In the genomic region with DNA sequence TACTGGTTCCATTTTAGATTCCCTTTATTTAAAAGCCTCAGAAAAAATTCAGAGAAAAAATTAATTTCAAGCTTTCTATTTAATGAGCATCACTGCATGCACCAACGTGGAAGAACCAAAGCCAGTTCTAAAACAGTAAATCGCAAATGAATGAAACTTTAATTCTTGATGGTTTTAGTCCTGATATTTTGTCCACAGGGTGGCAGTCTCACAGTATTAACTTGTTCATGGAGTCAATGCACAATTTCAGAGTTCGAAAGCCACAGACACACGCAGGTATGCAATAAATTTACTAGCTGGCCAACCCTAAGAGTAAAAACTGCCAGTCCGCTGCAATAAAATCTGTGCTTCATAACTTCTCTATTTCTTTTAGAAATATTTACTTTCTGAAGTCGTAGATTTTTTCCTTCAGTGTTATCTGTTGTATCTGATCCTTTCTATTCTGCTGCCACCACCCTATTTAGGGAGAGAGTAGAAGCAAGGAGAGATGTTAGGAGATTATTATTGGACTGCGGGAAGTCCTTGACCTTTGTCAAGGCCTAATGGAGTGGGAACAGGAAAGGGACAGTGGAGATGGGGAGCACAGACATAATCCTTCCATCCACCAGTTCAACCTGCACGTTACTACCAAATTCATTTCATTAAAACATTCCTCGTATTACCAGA, we compare ENCODE assay signal across 8 cellular contexts. TPM values are rescaled to one million over a fixed set of nuclear protein-coding genes. Genes with fewer than 3 reads are reported as not detected.
DNase-seq lines count a peak whose midpoint lies in the region; ATAC-seq, FAIRE-seq and TF ChIP-seq lines count a peak whose summit lies in the region.

No MANE protein-coding gene starts in this region.

- CTCF ChIA-PET in IMR-90 (lab: Yijun Ruan, JAX) = interaction anchor here (0.5 to 1.5 kb wide), 6 partner anchors 13 to 1613 kb away, joined by 3 to 7 read pairs (median 4); no protein-coding TSS in a partner anchor
- CTCF ChIA-PET in H1 (lab: Charles Lee; ENCODE audit: partially characterized antibody) = interaction anchor here (0.6 to 2.4 kb wide), 29 partner anchors 9 to 1085 kb away, joined by 3 to 9 read pairs (median 4); a partner anchor contains a TSS

- H4K5ac ChIP-seq in IMR-90 (ENCODE audit: low read depth, low read length) (no peak overlapping the region), H1 (ENCODE audit: insufficient read length, low read depth, low read length) (no peak overlapping the region)

- H3K27me3 ChIP-seq in IMR-90 (ENCODE audit: control insufficient read depth, insufficient read depth, low read length) (no peaks in the 10 kb centered on the region), H1 (replicated peaks in 1 of 4; ENCODE audit: control insufficient read depth in 3 of 4, extremely low read depth in 1 of 4, insufficient read depth in 3 of 4, low read length in 3 of 4) (no peaks in the 10 kb centered on the region), mucosa of rectum (ENCODE audit: control insufficient read depth in 2 of 2, insufficient read depth in 2 of 2, low read length in 2 of 2) (no peaks in the 10 kb centered on the region)

- H3K23ac ChIP-seq in IMR-90 (ENCODE audit: low read depth, low read length) = no peak overlapping the region
- no peak overlapping the region for H3K23ac ChIP-seq in H1 (ENCODE audit: insufficient read length)

- H2BK20ac ChIP-seq in IMR-90 (ENCODE audit: low read depth, low read length) (no peak overlapping the region), H1 (ENCODE audit: low read length) (no peak overlapping the region)

- peak; percentile 26 for DNase-seq in activated CD8-positive, alpha-beta memory T cell treated with anti-CD3 and anti-CD28 coated beads, Interleukin-2, amount 50 U/mL, for 1 hour (ENCODE audit: extremely low read depth)
- DNase-seq in activated CD8-positive, alpha-beta memory T cell treated with anti-CD3 and anti-CD28 coated beads, Interleukin-2, amount 50 U/mL, for 48 hours = no peak
- DNase-seq in IMR-90 (peak; percentile 64), T-helper 1 cell (peak in 4 of 5 donors; percentile 6 to 63 (median 22)), H1 (ENCODE audit: low read depth in 1 of 2, low spot score in 2 of 2) (no peak)

- H3K9me1 ChIP-seq in IMR-90 (ENCODE audit: insufficient read depth, low read length) = peaks cover 17% of the 10 kb centered on the region

- no peak overlapping the region for H2BK15ac ChIP-seq in IMR-90 (ENCODE audit: low read depth, low read length)
- H2BK15ac ChIP-seq in H1 (ENCODE audit: low read length) = no peak overlapping the region

- dilution Hi-C loops in IMR-90 (cut with HindIII; ENCODE audit: low sequenced_read_pairs, unreplicated experiment) = no loop called here

- peaks cover under 1% of the 10 kb centered on the region; the same call in 1 of the 2 replicates for H3K23me2 ChIP-seq in H1 (ENCODE audit: low read depth, low read length)

- H3K9ac ChIP-seq in IMR-90 (ENCODE audit: low read depth, low read length) (no peak overlapping the region), H1 (replicated peaks in 1 of 4; ENCODE audit: extremely low read depth in 1 of 4, low read depth in 3 of 4, low read length in 3 of 4) (no peak overlapping the region), mucosa of rectum (ENCODE audit: low read depth in 1 of 2, low read length in 2 of 2) (peak overlapping the region in 1 of 2 donors; percentile 24)

- TF ChIP-seq RAD21 in IMR-90 (IDR thresholded peaks at IDR 0.05; ENCODE audit: low read length) (peak; percentile 40), H1 (IDR thresholded peaks at IDR 0.05 in 1 of 2, conservative IDR thresholded peaks at IDR 0.05 in 1 of 2; ENCODE audit: low read depth in 2 of 2, low read length in 2 of 2) (peak; percentile 16 to 40; a peak in 2 of 4 replicates)

- H4K8ac ChIP-seq in IMR-90 (ENCODE audit: low read depth in 2 of 2, low read length in 2 of 2) (no peak overlapping the region), H1 (ENCODE audit: extremely low read depth, insufficient read depth, low read length) (no peak overlapping the region)

- H3K79me2 ChIP-seq in H1 (ENCODE audit: control insufficient read depth in 1 of 2, insufficient read depth in 2 of 2, low read length in 2 of 2) = peaks cover 0 to 31% of the 10 kb centered on the region in 2 experiments; a peak in 2 of 4 replicates

- POLR2A ChIA-PET in IMR-90 (lab: Charles Lee; ENCODE audit: unreplicated experiment) = no interaction called here
- POLR2A ChIA-PET in H1 (lab: Charles Lee; ENCODE audit: partially characterized antibody) = interaction anchor here (0.8 to 1.7 kb wide), 3 partner anchors 51 to 265 kb away, joined by 3 to 4 read pairs (median 3); a partner anchor contains a TSS

- TF ChIP-seq CTCF in IMR-90 (conservative IDR thresholded peaks at IDR 0.05; ENCODE audit: low read depth, low read length) = peak; percentile 53
- TF ChIP-seq CTCF in H1 (IDR thresholded peaks at IDR 0.05; ENCODE audit: control extremely low read depth in 1 of 3, insufficient read depth in 1 of 3, low read depth in 1 of 3, low read length in 3 of 3) = peak in 2 of 3 experiments; percentile 42 to 49; a peak in 3 of 4 replicates

- H2BK120ac ChIP-seq in IMR-90 (ENCODE audit: low read depth, low read length) = no peak overlapping the region
- no peak overlapping the region for H2BK120ac ChIP-seq in H1 (replicated peaks; ENCODE audit: low read depth, low read length)

- no peak overlapping the region for H3K4ac ChIP-seq in IMR-90 (ENCODE audit: low read depth, low read length)
- H3K4ac ChIP-seq in H1 (replicated peaks; ENCODE audit: insufficient read length, low read depth, low read length) = no peak overlapping the region

- peak overlapping the region; percentile 25; the same call in 1 of the 2 replicates for H2AK5ac ChIP-seq in IMR-90 (ENCODE audit: low read depth, low read length)
- no peak overlapping the region for H2AK5ac ChIP-seq in H1 (ENCODE audit: low read depth, low read length)

- H4K20me1 ChIP-seq in IMR-90 (ENCODE audit: insufficient read depth, low read length) (peaks cover 70% of the 10 kb centered on the region), H1 (replicated peaks in 1 of 2; ENCODE audit: control insufficient read depth in 1 of 2, insufficient read depth in 2 of 2, low read length in 2 of 2) (peaks cover 0 to 3% of the 10 kb centered on the region in 2 experiments)

- no peak overlapping the region for H2AK9ac ChIP-seq in IMR-90 (replicated peaks; ENCODE audit: low read depth, low read length, poor library complexity)

- H3K79me1 ChIP-seq in IMR-90 (ENCODE audit: low read depth in 1 of 2, low read length in 2 of 2) = peaks cover 7 to 64% of the 10 kb centered on the region in 2 experiments
- no peaks in the 10 kb centered on the region; the same call in 1 of the 2 replicates for H3K79me1 ChIP-seq in H1 (ENCODE audit: low read depth, low read length)

- H4K91ac ChIP-seq in IMR-90 (ENCODE audit: insufficient read depth, low read depth, low read length) (no peak overlapping the region), H1 (replicated peaks; ENCODE audit: insufficient read length, low read length) (no peak overlapping the region)

- no TSS peak for BruUV-seq in IMR-90 (replicated peaks; lab: Mats Ljungman, UMichigan)

- H3K36me3 ChIP-seq in IMR-90 (ENCODE audit: control insufficient read depth, insufficient read depth, low read length) (peaks cover 2% of the 10 kb centered on the region; the same call in 1 of the 2 replicates), H1 (ENCODE audit: control insufficient read depth in 2 of 4, insufficient read depth in 4 of 4, low read length in 3 of 4) (no peaks in the 10 kb centered on the region), mucosa of rectum (ENCODE audit: control insufficient read depth in 2 of 2, insufficient read depth in 2 of 2, low read length in 2 of 2) (peaks cover 0 to 2% of the 10 kb centered on the region in 2 donors)

- H2BK5ac ChIP-seq in IMR-90 (ENCODE audit: low read depth, low read length, poor library complexity, severe bottlenecking) (peak overlapping the region; percentile 22), H1 (ENCODE audit: low read depth, low read length) (no peak overlapping the region)

- FAIRE-seq in H1 (lab: Jason Lieb, UNC) = no peak

- TF ChIP-seq POLR2A in IMR-90 (IDR thresholded peaks at IDR 0.05; ENCODE audit: low read depth, low read length) (no peak), H1 (IDR thresholded peaks at IDR 0.05; ENCODE audit: control extremely low read depth in 1 of 2, low read depth in 2 of 2, low read length in 2 of 2) (no peak)

- H2BK12ac ChIP-seq in H1 (ENCODE audit: low read depth, low read length) = no peak overlapping the region

- in situ Hi-C loops in IMR-90 (cut with MboI; ENCODE audit: low sequenced_read_pairs) = loop anchor here (10.0 kb wide), 1 partner anchor 270 kb away; a partner anchor contains a TSS

- H3K4me3 ChIP-seq in IMR-90 (ENCODE audit: insufficient read depth, low read depth, low read length) (no peak overlapping the region), H1 (ENCODE audit: extremely low read depth in 1 of 4, insufficient read depth in 2 of 4, low read depth in 3 of 4, low read length in 4 of 4) (no peak overlapping the region), mucosa of rectum (ENCODE audit: low read length in 2 of 2) (no peak overlapping the region)

- H3K18ac ChIP-seq in IMR-90 (ENCODE audit: low read depth, low read length) = no peak overlapping the region
- no peak overlapping the region for H3K18ac ChIP-seq in H1 (ENCODE audit: extremely low read depth, low read length)

- H3K56ac ChIP-seq in IMR-90 (ENCODE audit: extremely low read depth, insufficient read depth, low read length) (no peak overlapping the region), H1 (replicated peaks; ENCODE audit: insufficient read length, low read depth, low read length) (no peak overlapping the region)

- WGBS in IMR-90 (ENCODE audit: extremely low coverage in 2 of 2, insufficient read length in 1 of 2), 2 experiments = 65 to 100% methylated on average over 2 to 4 of the region's 9 CpGs
- 88 to 100% methylated on average over 2 to 9 of the region's 9 CpGs for WGBS in H1 (ENCODE audit: extremely low coverage in 1 of 2, insufficient coverage in 1 of 2, insufficient read length in 1 of 2, insufficient replicate concordance in 2 of 2, low coverage in 1 of 2, low lambda C conversion rate in 2 of 2, missing lambda C conversion rate in 1 of 2), 2 experiments

- H3K4me1 ChIP-seq in IMR-90 (ENCODE audit: control insufficient read depth, insufficient read depth, low read length) = peaks cover 14% of the 10 kb centered on the region
- peaks cover 0 to 3% (median 2%) of the 10 kb centered on the region in 4 experiments; a peak in 2 of 7 replicates for H3K4me1 ChIP-seq in H1 (replicated peaks in 1 of 4; ENCODE audit: control insufficient read depth in 3 of 4, insufficient read depth in 4 of 4, low read length in 3 of 4)
- H3K4me1 ChIP-seq in mucosa of rectum (ENCODE audit: control insufficient read depth in 2 of 2, insufficient read depth in 2 of 2, low read length in 2 of 2) = peaks cover 16 to 46% of the 10 kb centered on the region in 2 donors

- H3K14ac ChIP-seq in IMR-90 (replicated peaks; ENCODE audit: low read depth, low read length) (no peak overlapping the region), H1 (ENCODE audit: insufficient read length) (no peak overlapping the region)

- H2AFZ ChIP-seq in IMR-90 (replicated peaks; ENCODE audit: low read length, poor library complexity) (no peak overlapping the region), H1 (ENCODE audit: low read length) (no peak overlapping the region)

- no peak overlapping the region for H3K27ac ChIP-seq in IMR-90 (ENCODE audit: insufficient read depth, low read length)
- no peak overlapping the region for H3K27ac ChIP-seq in H1 (ENCODE audit: low read depth, low read length)
- H3K27ac ChIP-seq in mucosa of rectum (ENCODE audit: low read depth in 2 of 2, low read length in 2 of 2) = peak overlapping the region; percentile 11 to 71

- intact Hi-C loops in IMR-90 (cut with micrococcal nuclease) = loop anchor here (5.0 to 10.0 kb wide), 2 partner anchors 67 to 280 kb away; a partner anchor contains a TSS

- no peak for TF ChIP-seq EP300 in H1 (IDR thresholded peaks at IDR 0.05; ENCODE audit: borderline replicate concordance in 1 of 2, low read depth in 2 of 2, low read length in 2 of 2)

- peak overlapping the region; percentile 74 for H3K4me2 ChIP-seq in IMR-90 (ENCODE audit: low read depth, low read length)
- H3K4me2 ChIP-seq in H1 (ENCODE audit: insufficient read depth in 1 of 2, low read depth in 2 of 2, low read length in 2 of 2) = no peak overlapping the region

- H3K9me3 ChIP-seq in IMR-90 (ENCODE audit: control insufficient read depth, insufficient read depth, low read length) (no peaks in the 10 kb centered on the region), H1 (ENCODE audit: insufficient read depth in 2 of 2, low read depth in 1 of 2, low read length in 1 of 2) (no peaks in the 10 kb centered on the region), mucosa of rectum (ENCODE audit: control insufficient read depth in 2 of 2, low read length in 2 of 2) (no peaks in the 10 kb centered on the region)

- ATAC-seq in IMR-90 (ENCODE audit: low read depth) = peak; percentile 45
- ATAC-seq in HG02973 (IDR thresholded peaks at IDR 0.05; ENCODE audit: unreplicated experiment) = no peak
- ATAC-seq in HG03457 (IDR thresholded peaks at IDR 0.05; ENCODE audit: unreplicated experiment) = no peak

RNA-seq across cellular contexts. Expression of a gene that starts 7.0 kb away (rescaled TPM):
- total RNA-seq in IMR-90 (2012; rRNA removed) = 4.3 and 11.4 TPM in 2 replicates
- polyA plus RNA-seq in IMR-90 (2012; rRNA removed) (9.6 and 11.0 TPM in 2 replicates), H1 (2011; rRNA removed) (1.7 and 3.0 TPM in 2 replicates)
- 1.1 and 1.7 TPM in 2 replicates for polyA plus RNA-seq in IMR-90 (2012; cell fraction: cytosol; rRNA removed)
- 0.85 and 6.2 TPM in 2 replicates for polyA plus RNA-seq in IMR-90 (2012; cell fraction: nucleus; rRNA removed; ENCODE audit: low replicate concordance)
- 10.0 and 10.5 TPM in 2 replicates for total RNA-seq in H1 (2021; fragmentation: NEBNext Ultra II Directional; extraction: Animal tissue kit (Norgen Biotek cat#: 25700))
- polyA plus RNA-seq in H1 (2011; cell fraction: cytosol; rRNA removed) = 7.1 TPM
- polyA plus RNA-seq in H1 (2011; cell fraction: nucleus; rRNA removed) = 1.3 TPM
- polyA plus RNA-seq in H1 (2012, experiment 1 of 2) = 7.7 to 12.1 TPM (median 8.1 TPM) in 4 replicates
- 1.6 TPM for polyA plus RNA-seq in H1 (2012, experiment 2 of 2)
- 16.6 TPM for polyA plus RNA-seq in H1 (2013, experiment 1 of 2)
- polyA plus RNA-seq in H1 (2013, experiment 2 of 2) = 16.2 TPM
- polyA minus RNA-seq in H1 (2011; rRNA and poly(A)+ RNA removed) = 1.4 and 1.5 TPM in 2 replicates
- 3.6 TPM for polyA minus RNA-seq in H1 (2011; cell fraction: cytosol; rRNA and poly(A)+ RNA removed)
- 3.6 TPM for polyA minus RNA-seq in H1 (2011; cell fraction: nucleus; rRNA and poly(A)+ RNA removed)

RNA-seq across cellular contexts. Expression of a gene that starts 35.2 kb away (rescaled TPM):
- total RNA-seq in IMR-90 (2012; rRNA removed) = 27.6 and 36.9 TPM in 2 replicates
- polyA plus RNA-seq in IMR-90 (2012; rRNA removed) (23.7 and 25.4 TPM in 2 replicates), H1 (2011; rRNA removed) (5.3 and 5.6 TPM in 2 replicates)
- polyA plus RNA-seq in IMR-90 (2012; cell fraction: cytosol; rRNA removed) = 11.7 and 15.9 TPM in 2 replicates
- 10.8 and 27.3 TPM in 2 replicates for polyA plus RNA-seq in IMR-90 (2012; cell fraction: nucleus; rRNA removed; ENCODE audit: low replicate concordance)
- total RNA-seq in H1 (2021; fragmentation: NEBNext Ultra II Directional; extraction: Animal tissue kit (Norgen Biotek cat#: 25700)) = 18.2 and 20.6 TPM in 2 replicates
- 6.7 TPM for polyA plus RNA-seq in H1 (2011; cell fraction: cytosol; rRNA removed)
- 6.7 TPM for polyA plus RNA-seq in H1 (2011; cell fraction: nucleus; rRNA removed)
- polyA plus RNA-seq in H1 (2012, experiment 1 of 2) = 8.2 to 9.3 TPM (median 8.9 TPM) in 4 replicates
- 1.0 TPM for polyA plus RNA-seq in H1 (2012, experiment 2 of 2)
- polyA plus RNA-seq in H1 (2013, experiment 1 of 2) = 9.5 TPM
- 9.8 TPM for polyA plus RNA-seq in H1 (2013, experiment 2 of 2)
- 11.9 and 14.2 TPM in 2 replicates for polyA minus RNA-seq in H1 (2011; rRNA and poly(A)+ RNA removed)
- polyA minus RNA-seq in H1 (2011; cell fraction: cytosol; rRNA and poly(A)+ RNA removed) = 10.8 TPM
- polyA minus RNA-seq in H1 (2011; cell fraction: nucleus; rRNA and poly(A)+ RNA removed) = 32.8 TPM

Comparison
In these comparisons a context has a peak if more than half of its experiments do, and no peak if none do; other contexts are left out.
1. DNase-seq: peak in activated CD8-positive, alpha-beta memory T cell treated with anti-CD3 and anti-CD28 coated beads, Interleukin-2, amount 50 U/mL, for 1 hour (single experiment), IMR-90 (single experiment) and T-helper 1 cell (4 of 5); none in activated CD8-positive, alpha-beta memory T cell treated with anti-CD3 and anti-CD28 coated beads, Interleukin-2, amount 50 U/mL, for 48 hours (single experiment) and H1 (0 of 2).
2. H3K27ac ChIP-seq: peak in mucosa of rectum (2 of 2); none in IMR-90 (single experiment) and H1 (single experiment).